Comparison of ENCODE assay signal across 18 cellular contexts in the genomic region with DNA sequence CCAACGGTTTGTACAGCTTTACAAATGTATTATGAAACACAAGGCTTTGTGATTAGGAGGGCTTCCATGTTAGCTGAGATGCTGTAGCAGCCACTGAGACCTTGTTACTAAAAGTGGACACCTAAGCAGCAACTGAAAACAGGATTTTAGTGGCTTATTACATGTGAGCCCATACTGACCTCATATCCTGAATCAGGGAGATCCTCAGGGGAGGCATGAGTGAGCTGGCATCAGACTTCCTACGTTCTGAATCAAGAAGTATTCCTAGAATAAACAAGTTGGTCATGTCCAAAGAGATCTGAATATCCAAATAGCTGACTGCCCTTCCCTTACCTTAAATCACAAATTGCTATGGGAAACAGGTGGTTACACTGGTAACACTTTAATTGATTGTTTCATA. TPM values are rescaled to one million over a fixed set of nuclear protein-coding genes. Genes with fewer than 3 reads are reported as not detected.
DNase-seq lines count a peak whose midpoint lies in the region; ATAC-seq and TF ChIP-seq lines count a peak whose summit lies in the region.
"Had no signal": no experiment of that assay in that cellular context is flagged by ENCODE, and none has a peak within 500 bp of the region (broad histone marks: within the 10 kb centered on the region; RNA-seq: fewer than 3 reads in every experiment).

No MANE protein-coding gene starts in this region.

- peaks cover 57 to 71% of the 10 kb centered on the region in 2 donors for H3K36me3 ChIP-seq in ascending aorta
- H3K36me3 ChIP-seq in thoracic aorta: peaks cover 44% of the 10 kb centered on the region
- H3K36me3 ChIP-seq in gastrocnemius medialis: peaks cover 8 to 67% of the 10 kb centered on the region in 2 donors

- peak; percentile 87 for DNase-seq in HCEC 1CT
- DNase-seq in ascending aorta (ENCODE audit: low spot score in 2 of 2): no peak
- DNase-seq in foreskin fibroblast: peak; percentile 87 to 91
- no peak for DNase-seq in thoracic aorta (ENCODE audit: low spot score)
- no peak for DNase-seq in NCI-H2107 treated with DMSO at 0.1 percent for 48 hours (lab: John Stamatoyannopoulos, UW; ENCODE audit: unreplicated experiment)
- no peak for DNase-seq in gastrocnemius medialis
- DNase-seq: activated CD4-positive, alpha-beta T cell treated with anti-CD3 and anti-CD28 coated beads for 4 hours; activated T-cell treated with anti-CD3 and anti-CD28 coated beads, Interleukin-2, amount 50 U/mL, for 72 hours; effector memory CD4-positive, alpha-beta T cell; KBM-7; left lung; NCI-H146; NCI-H510A treated with DMSO at 0.1 percent for 48 hours; right cardiac atrium; stimulated activated CD4-positive, alpha-beta T cell treated with anti-CD3 and anti-CD28 coated beads, Interleukin-4, amount 100 ng/mL, for 4 hours; stimulated activated naive B cell treated with anti-CD40 and anti-IgM and Interleukin-4, amounts not matched to agents 10 μg/mL and 1 μg/mL and 100 μg/mL, for 72 hours had no signal

- in situ Hi-C loops in gastrocnemius medialis (cut with MboI; ENCODE audit: low sequenced_read_pairs in 4 of 4): loop anchor here (25.0 kb wide), 1 partner anchor 362 kb away; no protein-coding TSS in a partner anchor

- H3K27ac ChIP-seq in ascending aorta (peak overlapping the region; percentile 50), thoracic aorta (peak overlapping the region in 1 of 2 donors; percentile 33), gastrocnemius medialis (no peak overlapping the region)
- H3K27ac ChIP-seq: left lung, vagina had no signal

- no peak for TF ChIP-seq POLR2A in gastrocnemius medialis (IDR thresholded peaks at IDR 0.05)

- intact Hi-C loops in ascending aorta (cut with DNase I) (no loop called here), gastrocnemius medialis (cut with DNase I; ENCODE audit: low total_unique reads) (no loop called here)

- H3K4me3 ChIP-seq in ascending aorta: no peak overlapping the region
- H3K4me3 ChIP-seq in foreskin fibroblast (ENCODE audit: low read depth in 1 of 2, low read length in 2 of 2): no peak overlapping the region
- no peak overlapping the region for H3K4me3 ChIP-seq in thoracic aorta
- H3K4me3 ChIP-seq in gastrocnemius medialis: no peak overlapping the region
- H3K4me3 ChIP-seq: left lung, vagina had no signal

- no peak for TF ChIP-seq CTCF in ascending aorta (IDR thresholded peaks at IDR 0.05)
- no peak for TF ChIP-seq CTCF in foreskin fibroblast (IDR thresholded peaks at IDR 0.05; ENCODE audit: low read depth, low read length)
- TF ChIP-seq CTCF in thoracic aorta (IDR thresholded peaks at IDR 0.05): no peak
- no peak for TF ChIP-seq CTCF in gastrocnemius medialis (IDR thresholded peaks at IDR 0.05 in 4 of 5, conservative IDR thresholded peaks at IDR 0.05 in 1 of 5)

- no peaks in the 10 kb centered on the region for H3K27me3 ChIP-seq in ascending aorta
- no peaks in the 10 kb centered on the region for H3K27me3 ChIP-seq in thoracic aorta (replicated peaks; ENCODE audit: insufficient read depth)
- no peaks in the 10 kb centered on the region for H3K27me3 ChIP-seq in gastrocnemius medialis
- H3K27me3 ChIP-seq: left lung, vagina had no signal

- ATAC-seq in thoracic aorta (ENCODE audit: insufficient number of reproducible peaks, low FRiP score, low read depth) (peak; percentile 65), gastrocnemius medialis (no peak)
- no peak for ATAC-seq in activated CD4-positive, CD25-positive, alpha-beta regulatory T cell treated with anti-CD3 and anti-CD28 coated beads, Interleukin-2, amount 50 U/mL, for 24 hours
- ATAC-seq: activated T-cell treated with anti-CD3 and anti-CD28 coated beads, Interleukin-2, amount 50 U/mL, for 72 hours; left lung; stimulated activated naive B cell treated with anti-CD40 and anti-IgM and Interleukin-4, amounts not matched to agents 10 μg/mL and 1 μg/mL and 100 μg/mL, for 72 hours had no signal

- H3K9me3 ChIP-seq in ascending aorta (no peaks in the 10 kb centered on the region), thoracic aorta (no peaks in the 10 kb centered on the region), gastrocnemius medialis (no peaks in the 10 kb centered on the region)
- H3K9me3 ChIP-seq: left lung, vagina had no signal

- H3K4me1 ChIP-seq in ascending aorta (no peaks in the 10 kb centered on the region), thoracic aorta (ENCODE audit: control insufficient read depth in 1 of 2, low read depth in 2 of 2) (no peaks in the 10 kb centered on the region), gastrocnemius medialis (no peaks in the 10 kb centered on the region)
- H3K4me1 ChIP-seq: left lung, vagina had no signal

RNA-seq across cellular contexts. Expression of a gene that starts 59.1 kb away (rescaled TPM):
- total RNA-seq in ascending aorta (1.1 TPM), thoracic aorta (1 to 10 TPM; 1.2 to 3.9 TPM), gastrocnemius medialis (1 to 10 TPM in 3 of 4 donors, under 1 TPM in 1; 0.24 to 3.6 (median 2.3) TPM)

Comparison
In these comparisons a context has a peak if more than half of its experiments do, and no peak if none do; other contexts are left out.
1. DNase-seq: peak in HCEC 1CT (single experiment) and foreskin fibroblast (2 of 2); none in ascending aorta (0 of 2), thoracic aorta (single experiment), NCI-H2107 treated with DMSO at 0.1 percent for 48 hours (single experiment) and gastrocnemius medialis (0 of 2).
2. H3K27ac ChIP-seq: peak in ascending aorta (2 of 2); none in gastrocnemius medialis (0 of 4).